ENCODE assay signal across 8 cellular contexts in the genomic region with DNA sequence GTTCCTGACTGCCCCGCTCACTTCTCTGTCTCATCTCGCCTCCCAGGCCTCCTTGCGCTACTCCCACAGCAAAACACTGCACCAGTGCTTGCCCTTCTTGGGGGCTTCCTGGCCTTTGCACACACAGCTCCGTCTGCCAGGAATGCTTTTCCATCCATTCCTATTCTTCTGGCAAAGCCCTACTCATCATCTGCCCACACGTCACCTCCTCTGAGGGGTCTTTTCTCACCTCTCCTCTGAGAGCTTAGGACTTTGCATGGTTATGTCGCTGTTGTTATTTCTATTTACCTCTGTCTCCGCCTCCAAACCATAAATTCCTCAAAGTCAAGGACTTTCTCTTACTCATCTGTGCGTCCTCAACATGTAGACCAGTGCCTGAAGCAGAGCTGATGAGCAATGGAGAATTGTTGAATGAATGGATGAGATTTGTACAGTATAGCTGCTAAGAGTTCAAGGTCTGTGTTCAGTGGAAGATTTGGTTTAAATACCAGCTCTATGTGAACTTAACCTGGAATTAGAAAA. TPM values are rescaled to one million over a fixed set of nuclear protein-coding genes. Genes with fewer than 3 reads are reported as not detected.
DNase-seq lines count a peak whose midpoint lies in the region; ATAC-seq and TF ChIP-seq lines count a peak whose summit lies in the region.

No MANE protein-coding gene starts in this region.

- H3K9me2 ChIP-seq in DOHH2 (replicated peaks; ENCODE audit: control insufficient read depth, low read length): no peaks in the 10 kb centered on the region

- peak overlapping the region; percentile 72 for H3K27ac ChIP-seq in DOHH2 (ENCODE audit: low read depth, low read length)
- peak overlapping the region; percentile 57 for H3K27ac ChIP-seq in VCaP
- H3K27ac ChIP-seq in foreskin keratinocyte: peak overlapping the region; percentile 54

- H4K20me1 ChIP-seq in DOHH2 (ENCODE audit: control insufficient read depth, insufficient read depth, low read depth, low read length): no peaks in the 10 kb centered on the region

- TF ChIP-seq CTCF in DOHH2 (IDR thresholded peaks at IDR 0.05; ENCODE audit: low read depth, low read length, poor library complexity, severe bottlenecking): no peak
- TF ChIP-seq CTCF in VCaP (conservative IDR thresholded peaks at IDR 0.05): no peak
- TF ChIP-seq CTCF in foreskin keratinocyte (conservative IDR thresholded peaks at IDR 0.05): no peak

- DNase-seq in foreskin keratinocyte (peak in 1 of 2 donors; percentile 73), sciatic nerve (ENCODE audit: low spot score) (peak; percentile 83), ureter (ENCODE audit: low spot score) (no peak), mesenteric fat pad (ENCODE audit: low spot score) (no peak), NCI-H526 treated with DMSO at 0.1 percent for 48 hours (lab: John Stamatoyannopoulos, UW) (no peak)

- H3K4me3 ChIP-seq in DOHH2 (ENCODE audit: low read length): peak overlapping the region; percentile 68

- intact Hi-C loops in sciatic nerve (cut with DNase I): loop anchor here (10.0 kb wide), 2 partner anchors 206 to 416 kb away; no protein-coding TSS in a partner anchor

- H3K9me3 ChIP-seq in DOHH2 (ENCODE audit: control insufficient read depth, insufficient read depth, low read length): no peaks in the 10 kb centered on the region

- H3K79me2 ChIP-seq in DOHH2 (ENCODE audit: control insufficient read depth, low read length): no peaks in the 10 kb centered on the region

- no peaks in the 10 kb centered on the region for H3K27me3 ChIP-seq in DOHH2 (ENCODE audit: control insufficient read depth, low read length)
- H3K27me3 ChIP-seq in foreskin keratinocyte: no peaks in the 10 kb centered on the region

- H3K36me3 ChIP-seq in DOHH2 (ENCODE audit: control insufficient read depth, low read length): no peaks in the 10 kb centered on the region

- peaks cover 91% of the 10 kb centered on the region for H3K4me1 ChIP-seq in DOHH2 (ENCODE audit: control insufficient read depth, low read length)
- H3K4me1 ChIP-seq in foreskin keratinocyte: peaks cover 33% of the 10 kb centered on the region

- H3K4me2 ChIP-seq in DOHH2 (ENCODE audit: low read length): peak overlapping the region; percentile 99

- peak; percentile 41 for ATAC-seq in foreskin keratinocyte
- no peak for ATAC-seq in sciatic nerve
- no peak for ATAC-seq in GM18861 (IDR thresholded peaks at IDR 0.05; ENCODE audit: unreplicated experiment)

- H3F3A ChIP-seq in DOHH2 (ENCODE audit: control insufficient read depth, insufficient read depth): peaks cover 34% of the 10 kb centered on the region

RNA-seq across cellular contexts. Expression of a gene that starts 26.4 kb away (rescaled TPM):
- total RNA-seq in foreskin keratinocyte (25.5 and 26.5 TPM in 2 replicates), sciatic nerve (83.5 TPM), ureter (199 TPM), mesenteric fat pad (178 TPM)
- 15.0 and 19.0 TPM in 2 replicates for polyA plus RNA-seq in foreskin keratinocyte

RNA-seq across cellular contexts. Expression of a gene that starts 49.5 kb away (rescaled TPM):
- not detected in 2 replicates for total RNA-seq in foreskin keratinocyte
- not detected in 2 replicates for polyA plus RNA-seq in foreskin keratinocyte
- 0.22 TPM for total RNA-seq in sciatic nerve
- total RNA-seq in ureter: 6.6 TPM
- 17.4 TPM for total RNA-seq in mesenteric fat pad
